ENCODE assay signal across 33 cellular contexts in the genomic region with DNA sequence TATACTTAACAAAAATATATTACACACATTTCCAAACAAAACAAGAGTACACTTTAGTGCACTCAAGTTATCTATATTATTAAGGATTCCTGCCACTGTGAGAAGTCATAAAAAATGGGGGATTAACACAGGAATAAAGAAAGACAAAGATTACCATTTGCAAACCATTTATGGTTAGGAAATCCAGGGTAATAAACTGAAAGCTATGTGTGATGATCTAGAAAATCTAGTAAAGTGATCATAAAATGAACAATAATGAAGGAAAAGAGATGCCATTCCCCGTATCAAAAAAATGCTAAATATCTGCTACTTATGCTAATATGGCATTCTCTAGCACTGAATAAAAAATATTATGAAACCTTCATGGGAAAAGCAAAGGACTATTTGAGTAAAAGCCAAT.
"Had no signal": no experiment of that assay in that cellular context is flagged by ENCODE, and none has a peak within 500 bp of the region (broad histone marks: within the 10 kb centered on the region; RNA-seq: fewer than 3 reads in every experiment).

No MANE protein-coding gene starts in this region.

- H3K4me1 ChIP-seq: ascending aorta, body of pancreas, breast epithelium had no signal

- ATAC-seq: activated naive CD4-positive, alpha-beta T cell treated with anti-CD3 and anti-CD28 coated beads, Interleukin-2, amount 50 U/mL, for 72 hours; activated naive CD8-positive, alpha-beta T cell treated with anti-CD3 and anti-CD28 coated beads, Interleukin-2, amount 50 U/mL, for 24 hours; activated T-cell treated with anti-CD3 and anti-CD28 coated beads, Interleukin-2, amount 50 U/mL, for 4 hours; activated T-cell treated with anti-CD3 and anti-CD28 coated beads, Interleukin-2, amount 50 U/mL, for 72 hours; activated T-helper 17 cell treated with anti-CD3 and anti-CD28 coated beads, Interleukin-2, amount 50 U/mL, for 72 hours; body of pancreas had no signal

- H3K9me3 ChIP-seq: adrenal gland, ascending aorta, body of pancreas, breast epithelium had no signal

- FAIRE-seq: astrocyte, bronchial epithelial cell had no signal

- H3K27me3 ChIP-seq: adrenal gland, ascending aorta, body of pancreas, brain microvascular endothelial cell, breast epithelium, cardiac muscle cell had no signal

- DNase-seq: activated effector memory CD4-positive, alpha-beta T cell treated with anti-CD3 and anti-CD28 coated beads, Interleukin-2, amount 50 U/mL, for 16 hours; activated effector memory CD4-positive, alpha-beta T cell treated with Interleukin-2 at 50 U/mL for 16 hours; activated gamma-delta T cell; activated gamma-delta T cell treated with Interleukin-2 at 50 U/mL for 16 hours; activated naive CD4-positive, alpha-beta T cell; activated naive CD4-positive, alpha-beta T cell treated with anti-CD3 and anti-CD28 coated beads for 36 hours; activated naive CD4-positive, alpha-beta T cell treated with anti-CD3 and anti-CD28 coated beads, Interleukin-2, amount 10 ng/mL, durations not matched to agents 7 days and 5 days; activated naive CD4-positive, alpha-beta T cell treated with anti-CD3 and anti-CD28 coated beads, Interleukin-2, amount 50 U/mL, for 16 hours; activated naive CD4-positive, alpha-beta T cell treated with Interleukin-2 at 50 U/mL for 16 hours; activated naive CD8-positive, alpha-beta T cell treated with anti-CD3 and anti-CD28 coated beads for 36 hours; activated naive CD8-positive, alpha-beta T cell treated with anti-CD3 and anti-CD28 coated beads, Interleukin-2, amount 10 ng/mL, durations not matched to agents 7 days and 5 days; activated naive CD8-positive, alpha-beta T cell treated with anti-CD3 and anti-CD28 coated beads, Interleukin-2, amount 50 U/mL, for 24 hours; activated T-cell treated with anti-CD3 and anti-CD28 coated beads, Interleukin-2, amount 50 U/mL, for 1 hour; activated T-cell treated with anti-CD3 and anti-CD28 coated beads, Interleukin-2, amount 50 U/mL, for 24 hours; activated T-cell treated with anti-CD3 and anti-CD28 coated beads, Interleukin-2, amount 50 U/mL, for 4 hours; activated T-cell treated with anti-CD3 and anti-CD28 coated beads, Interleukin-2, amount 50 U/mL, for 48 hours; activated T-cell treated with anti-CD3 and anti-CD28 coated beads, Interleukin-2, amount 50 U/mL, for 72 hours; adrenal gland; amniotic stem cell; amygdala; anterior cingulate cortex; aorta; body of pancreas; brain microvascular endothelial cell; caudate nucleus; central memory CD4-positive, alpha-beta T cell had no signal

- H3K27ac ChIP-seq: adrenal gland, ascending aorta, body of pancreas, brain microvascular endothelial cell, breast epithelium, cardiac muscle cell had no signal

- H3K4me3 ChIP-seq: adrenal gland, ascending aorta, body of pancreas, breast epithelium, cardiac muscle cell had no signal

- H3K36me3 ChIP-seq: adrenal gland, ascending aorta, brain microvascular endothelial cell, breast epithelium, cardiac muscle cell had no signal
